Comparison of ENCODE assay signal across 8 cellular contexts in genomic region chr3:19946832-19947548, GRCh38. TPM values are rescaled to one million over a fixed set of nuclear protein-coding genes. Genes with fewer than 3 reads are reported as not detected.
A peak's percentile ranks its signal among the peaks of the same experiment; 100 is the strongest.
DNase-seq lines count a peak whose midpoint lies in the region; ATAC-seq and TF ChIP-seq lines count a peak whose summit lies in the region.

A gene with protein sequence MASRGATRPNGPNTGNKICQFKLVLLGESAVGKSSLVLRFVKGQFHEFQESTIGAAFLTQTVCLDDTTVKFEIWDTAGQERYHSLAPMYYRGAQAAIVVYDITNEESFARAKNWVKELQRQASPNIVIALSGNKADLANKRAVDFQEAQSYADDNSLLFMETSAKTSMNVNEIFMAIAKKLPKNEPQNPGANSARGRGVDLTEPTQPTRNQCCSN (plus strand): TSS chr3:19947097. CDS start chr3:19950899, 3,802 bp downstream.

- peaks cover 39% of the 10 kb centered on the region for H3K4me1 Mint-ChIP-seq in T-helper 1 cell treated with Interleukin-12 subunit alpha and Interleukin-12 subunit beta and Interleukin-4 antibody, amounts not matched to agents 30 μg/mL and 1 μg/mL, for 36 hours (ENCODE audit: low read depth)

- H3K4me3 ChIP-seq in heart right ventricle (peak within 1 kb of the TSS; percentile 79 to 99 (median 98)), upper lobe of right lung (peak within 1 kb of the TSS; percentile 71)

- TF ChIP-seq CTCF in GM13977 (IDR thresholded peaks at IDR 0.05; ENCODE audit: extremely low read depth, insufficient read depth, missing control alignments) (no peak), heart right ventricle (IDR thresholded peaks at IDR 0.05) (peak in 1 of 9 donors; percentile 1), upper lobe of right lung (IDR thresholded peaks at IDR 0.05) (no peak)

- H3K27me3 ChIP-seq in heart right ventricle (no peaks in the 10 kb centered on the region), upper lobe of right lung (no peaks in the 10 kb centered on the region)

- no peaks in the 10 kb centered on the region for H3K9me3 ChIP-seq in heart right ventricle
- no peaks in the 10 kb centered on the region for H3K9me3 ChIP-seq in upper lobe of right lung

- H3K27ac ChIP-seq in heart right ventricle (peak within 1 kb of the TSS; percentile 89 to 99 (median 98)), upper lobe of right lung (peak within 1 kb of the TSS; percentile 94)

- H3K27me3 Mint-ChIP-seq in T-helper 1 cell treated with Interleukin-12 subunit alpha and Interleukin-12 subunit beta and Interleukin-4 antibody, amounts not matched to agents 30 μg/mL and 1 μg/mL, for 36 hours (ENCODE audit: low read depth): peaks cover 3% of the 10 kb centered on the region

- 0% methylated on average over 44 to 73 of the region's 73 CpGs for WGBS in heart right ventricle, 2 donors

- no peaks in the 10 kb centered on the region for H3K9me3 Mint-ChIP-seq in T-helper 1 cell treated with Interleukin-12 subunit alpha and Interleukin-12 subunit beta and Interleukin-4 antibody, amounts not matched to agents 30 μg/mL and 1 μg/mL, for 36 hours

- H3K36me3 ChIP-seq in heart right ventricle (peaks cover 0 to 20% (median 5%) of the 10 kb centered on the region in 9 donors), upper lobe of right lung (peaks cover 16% of the 10 kb centered on the region)

- H3K4me1 ChIP-seq in heart right ventricle (peaks cover 0 to 44% (median 35%) of the 10 kb centered on the region in 9 donors), upper lobe of right lung (peaks cover 35% of the 10 kb centered on the region)

- DNase-seq in GM13977 (ENCODE audit: low spot score): peak; percentile 96
- DNase-seq in NCI-H1694 (lab: John Stamatoyannopoulos, UW): peak; percentile 69
- DNase-seq in amniotic stem cell (lab: John Stamatoyannopoulos, UW): peak; percentile 95
- peak; percentile 96 to 98 for DNase-seq in heart right ventricle
- peak; percentile 99 for DNase-seq in posterior vena cava (ENCODE audit: low spot score)
- peak; percentile 99 for DNase-seq in upper lobe of right lung

- H3K4me3 Mint-ChIP-seq in T-helper 1 cell treated with Interleukin-12 subunit alpha and Interleukin-12 subunit beta and Interleukin-4 antibody, amounts not matched to agents 30 μg/mL and 1 μg/mL, for 36 hours: peak within 1 kb of the TSS; percentile 97

- peaks cover 24% of the 10 kb centered on the region for H3K36me3 Mint-ChIP-seq in T-helper 1 cell treated with Interleukin-12 subunit alpha and Interleukin-12 subunit beta and Interleukin-4 antibody, amounts not matched to agents 30 μg/mL and 1 μg/mL, for 36 hours (ENCODE audit: low read depth)

- ATAC-seq in HG02884 (IDR thresholded peaks at IDR 0.05; ENCODE audit: unreplicated experiment) (peak; percentile 90), heart right ventricle (peak; percentile 97 to 99 (median 98)), upper lobe of right lung (peak; percentile 98)

- intact Hi-C loops in heart right ventricle (cut with DNase I): loop anchor here in 8 of 10 donors (1.0 to 10.0 kb wide), 12 partner anchors 58 to 240 kb away; partner anchors contain the start of genes KAT2B (in 5 of the 8) and SGO1 (in 4 of the 8)
- intact Hi-C loops in posterior vena cava (cut with DNase I): no loop called here
- intact Hi-C loops in upper lobe of right lung (cut with DNase I): no loop called here

- in situ Hi-C loops in GM13977 (cut with MboI; ENCODE audit: low pct_unique_long_range_greater_than_20kb, low sequenced_read_pairs, unreplicated experiment): no loop called here

- peak within 1 kb of the TSS; percentile 99 for H3K27ac Mint-ChIP-seq in T-helper 1 cell treated with Interleukin-12 subunit alpha and Interleukin-12 subunit beta and Interleukin-4 antibody, amounts not matched to agents 30 μg/mL and 1 μg/mL, for 36 hours

RNA-seq across cellular contexts. Expression of the gene that starts here (rescaled TPM):
- 10 to 100 TPM; 52.2 to 80.9 (median 66.9) TPM for total RNA-seq in heart right ventricle
- polyA plus RNA-seq in heart right ventricle: 10 to 100 TPM; 33.9 to 41.3 TPM
- 10 to 100 TPM; 52.8 to 72.2 TPM for total RNA-seq in posterior vena cava
- 71.7 TPM for total RNA-seq in upper lobe of right lung

Comparison
In these comparisons a context has a peak if more than half of its experiments do, and no peak if none do; other contexts are left out.
1. Peak in every context shown above with its lines: DNase-seq, ATAC-seq, H3K4me3 ChIP-seq and H3K27ac ChIP-seq.
2. intact Hi-C loops: an anchor here in heart right ventricle (1.0 to 10.0 kb wide); none called in posterior vena cava and upper lobe of right lung.